Comparison of ENCODE assay signal across 22 cellular contexts in the genomic region with DNA sequence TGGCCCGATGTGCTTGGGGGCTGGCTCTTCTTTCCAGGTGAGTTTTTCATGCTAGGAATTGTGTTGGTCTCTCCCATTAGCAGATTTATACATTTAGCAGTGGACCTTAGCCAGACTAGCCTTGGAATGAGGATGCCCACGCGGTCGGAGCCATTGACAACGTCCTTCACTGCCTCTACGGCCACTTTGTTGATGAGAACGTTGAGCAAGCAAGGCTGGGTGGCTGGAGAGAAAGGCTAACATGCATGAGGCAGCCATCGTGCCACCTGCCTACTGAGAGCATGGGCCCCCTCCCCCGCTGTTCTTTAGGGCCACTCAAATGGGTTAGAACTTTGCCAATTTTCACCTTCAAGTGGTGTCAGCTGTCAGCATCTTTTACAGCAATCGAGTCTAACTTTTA.
"Had no signal": no experiment of that assay in that cellular context is flagged by ENCODE, and none has a peak within 500 bp of the region (broad histone marks: within the 10 kb centered on the region; RNA-seq: fewer than 3 reads in every experiment).

No MANE protein-coding gene starts in this region.

- DNase-seq: dermis blood vessel endothelial cell; effector CD4-positive, alpha-beta T cell; erythroblast; foreskin melanocyte; left colon; mammary epithelial cell; mucosa of descending colon; naive thymus-derived CD8-positive, alpha-beta T cell; sigmoid colon; stimulated activated CD4-positive, alpha-beta T cell treated with anti-CD3 and anti-CD28 coated beads, Interleukin-2, amount 100 ng/mL, for 24 hours; stimulated activated CD4-positive, alpha-beta T cell treated with anti-CD3 and anti-CD28 coated beads, Interleukin-4, amount 100 ng/mL, for 4 hours; stimulated activated naive CD4-positive, alpha-beta T cell; stomach; substantia nigra; transverse colon had no signal

- H3K4me2 ChIP-seq: hepatocyte had no signal

- H3K27ac Mint-ChIP-seq: endodermal cell; naive thymus-derived CD8-positive, alpha-beta T cell had no signal

- H3K9me3 ChIP-seq: mucosa of descending colon, neutrophil, right atrium auricular region, sigmoid colon, stomach, thoracic aorta, transverse colon, vagina had no signal

- H3K79me2 ChIP-seq: hepatocyte had no signal

- H3K4me3 Mint-ChIP-seq: endodermal cell; naive thymus-derived CD8-positive, alpha-beta T cell had no signal

- H3K27ac ChIP-seq: hepatocyte, neutrophil, right atrium auricular region, sigmoid colon, skin epidermis, stomach, thoracic aorta, transverse colon, vagina had no signal

- H3K27me3 ChIP-seq: hepatocyte, right atrium auricular region, sigmoid colon, stomach, transverse colon, vagina had no signal

- H2AFZ ChIP-seq: hepatocyte had no signal

- ATAC-seq: left colon; mucosa of descending colon; naive thymus-derived CD8-positive, alpha-beta T cell had no signal
